28 cellular contexts compared by ENCODE assay signal in the genomic region with DNA sequence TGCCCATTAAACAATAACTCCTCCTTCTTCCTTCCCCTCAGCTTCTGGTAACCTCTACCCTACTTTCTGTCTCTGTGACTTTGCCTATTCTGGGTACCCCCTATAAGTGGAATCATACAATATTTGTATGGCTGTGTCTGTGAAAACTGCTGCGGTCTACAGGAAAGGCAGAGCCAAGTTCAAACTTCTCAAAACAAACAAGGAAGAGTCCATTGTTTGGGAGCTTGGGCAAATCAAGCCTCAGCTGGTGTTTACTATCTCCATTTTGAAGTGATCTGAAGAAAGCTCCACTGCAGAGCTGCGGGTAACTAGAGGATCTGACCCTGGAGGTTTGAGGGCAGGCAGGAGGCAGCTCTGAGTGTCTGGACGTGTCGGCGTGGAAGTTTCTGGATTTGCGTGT. TPM values are rescaled to one million over a fixed set of nuclear protein-coding genes. Genes with fewer than 3 reads are reported as not detected.
"Had no signal": no experiment of that assay in that cellular context is flagged by ENCODE, and none has a peak within 500 bp of the region (broad histone marks: within the 10 kb centered on the region; RNA-seq: fewer than 3 reads in every experiment).

No MANE protein-coding gene starts in this region.

- H3K4me3 Mint-ChIP-seq: activated CD4-positive, alpha-beta T cell treated with anti-CD3 and anti-CD28 coated beads, Interleukin-2, amount 10 ng/mL, durations not matched to agents 24 days and 14 days; activated CD8-positive, alpha-beta T cell treated with anti-CD3 and anti-CD28 coated beads, Interleukin-2, amount 10 ng/mL, durations not matched to agents 7 days and 5 days; activated naive CD4-positive, alpha-beta T cell treated with anti-CD3 and anti-CD28 coated beads for 36 hours; activated T-cell treated with anti-CD3 and anti-CD28 coated beads, Interleukin-2, amount 50 U/mL, for 24 hours; T-helper 1 cell treated with Interleukin-12 subunit alpha and Interleukin-12 subunit beta and Interleukin-4 antibody, amounts not matched to agents 30 μg/mL and 1 μg/mL, for 36 hours; T-helper 2 cell treated with Interferon-gamma antibody and Interleukin-4, amounts not matched to agents 5 μg/mL and 100 μg/mL, for 36 hours had no signal

- H3K4me1 ChIP-seq: Peyer's patch had no signal

- H3K9me3 ChIP-seq: adrenal gland, Peyer's patch, SJSA1, SK-N-SH had no signal

- H3K4me3 ChIP-seq: adrenal gland, Peyer's patch, SJSA1 had no signal

- H3K9me3 Mint-ChIP-seq: activated CD4-positive, alpha-beta T cell treated with anti-CD3 and anti-CD28 coated beads, Interleukin-2, amount 10 ng/mL, durations not matched to agents 24 days and 14 days; activated naive CD4-positive, alpha-beta T cell treated with anti-CD3 and anti-CD28 coated beads for 36 hours; activated naive CD4-positive, alpha-beta T cell treated with anti-CD3 and anti-CD28 coated beads, Interleukin-2, amount 50 U/mL, for 72 hours; activated T-cell treated with anti-CD3 and anti-CD28 coated beads, Interleukin-2, amount 50 U/mL, for 24 hours; activated T-helper 2 cell treated with anti-CD3 and anti-CD28 coated beads, Interferon-gamma antibody, Interleukin-2, Interleukin-4, amounts not matched to agents 10 μg/mL and 5 μg/mL and 100 μg/mL, durations not matched to agents 14 hours and 24 hours and 36 hours; brain; T-helper 1 cell treated with Interleukin-12 subunit alpha and Interleukin-12 subunit beta and Interleukin-4 antibody, amounts not matched to agents 30 μg/mL and 1 μg/mL, for 36 hours; T-helper 2 cell treated with Interferon-gamma antibody and Interleukin-4, amounts not matched to agents 5 μg/mL and 100 μg/mL, for 36 hours had no signal

- DNase-seq: activated CD4-positive, alpha-beta T cell treated with anti-CD3 and anti-CD28 coated beads, Interleukin-2, amount 10 ng/mL, durations not matched to agents 24 days and 14 days; activated CD4-positive, alpha-beta T cell treated with anti-CD3 and anti-CD28 coated beads, Interleukin-2, amount 50 U/mL, for 4 hours; activated CD8-positive, alpha-beta T cell treated with anti-CD3 and anti-CD28 coated beads, Interleukin-2, amount 10 ng/mL, durations not matched to agents 7 days and 5 days; activated gamma-delta T cell; activated naive CD4-positive, alpha-beta T cell treated with anti-CD3 and anti-CD28 coated beads for 36 hours; activated T-cell treated with anti-CD3 and anti-CD28 coated beads, Interleukin-2, amount 50 U/mL, for 24 hours; adrenal gland; central memory CD4-positive, alpha-beta T cell; MM.1S; MV-4-11; NCI-H1092; NCI-H1436 treated with DMSO at 0.1 percent for 48 hours; NCI-H1694 treated with DMSO at 0.1 percent for 48 hours; NCI-H2029; NCI-H446; NCI-H524 treated with DMSO at 0.1 percent for 48 hours; Peyer's patch; RPMI8226; SHP77 treated with DMSO at 0.1 percent for 48 hours; SK-N-SH had no signal

- H3K27me3 ChIP-seq: adrenal gland, Peyer's patch had no signal

- H3K4me1 Mint-ChIP-seq: activated CD4-positive, alpha-beta T cell treated with anti-CD3 and anti-CD28 coated beads, Interleukin-2, amount 10 ng/mL, durations not matched to agents 24 days and 14 days had no signal

- H3K4me2 ChIP-seq: KMS-11, SK-N-SH had no signal

- H3K36me3 ChIP-seq: adrenal gland, Peyer's patch, SJSA1 had no signal

- H3K9ac ChIP-seq: KMS-11, SK-N-SH had no signal

- H3K36me3 Mint-ChIP-seq: activated naive CD4-positive, alpha-beta T cell treated with anti-CD3 and anti-CD28 coated beads, Interleukin-2, amount 50 U/mL, for 72 hours; brain had no signal

- H3K27ac ChIP-seq: adrenal gland, KMS-11, Peyer's patch, SJSA1 had no signal

- H3K27ac Mint-ChIP-seq: activated CD4-positive, alpha-beta T cell treated with anti-CD3 and anti-CD28 coated beads, Interleukin-2, amount 10 ng/mL, durations not matched to agents 24 days and 14 days; activated CD8-positive, alpha-beta T cell treated with anti-CD3 and anti-CD28 coated beads, Interleukin-2, amount 10 ng/mL, durations not matched to agents 7 days and 5 days; activated naive CD4-positive, alpha-beta T cell treated with anti-CD3 and anti-CD28 coated beads for 36 hours; activated naive CD4-positive, alpha-beta T cell treated with anti-CD3 and anti-CD28 coated beads, Interleukin-2, amount 50 U/mL, for 72 hours; activated T-cell treated with anti-CD3 and anti-CD28 coated beads, Interleukin-2, amount 50 U/mL, for 24 hours; activated T-helper 2 cell treated with anti-CD3 and anti-CD28 coated beads, Interferon-gamma antibody, Interleukin-2, Interleukin-4, amounts not matched to agents 10 μg/mL and 5 μg/mL and 100 μg/mL, durations not matched to agents 14 hours and 24 hours and 36 hours; T-helper 1 cell treated with Interleukin-12 subunit alpha and Interleukin-12 subunit beta and Interleukin-4 antibody, amounts not matched to agents 30 μg/mL and 1 μg/mL, for 36 hours; T-helper 2 cell treated with Interferon-gamma antibody and Interleukin-4, amounts not matched to agents 5 μg/mL and 100 μg/mL, for 36 hours had no signal

RNA-seq across cellular contexts. Expression of a gene that starts 48.6 kb away (rescaled TPM):
- total RNA-seq: activated CD4-positive, alpha-beta T cell treated with anti-CD3 and anti-CD28 coated beads, Interleukin-2, amount 10 ng/mL, durations not matched to agents 24 days and 14 days; activated CD8-positive, alpha-beta T cell treated with anti-CD3 and anti-CD28 coated beads, Interleukin-2, amount 10 ng/mL, durations not matched to agents 7 days and 5 days; activated naive CD4-positive, alpha-beta T cell treated with anti-CD3 and anti-CD28 coated beads for 36 hours; activated naive CD4-positive, alpha-beta T cell treated with anti-CD3 and anti-CD28 coated beads, Interleukin-2, amount 50 U/mL, for 72 hours; activated T-helper 2 cell treated with anti-CD3 and anti-CD28 coated beads, Interferon-gamma antibody, Interleukin-2, Interleukin-4, amounts not matched to agents 10 μg/mL and 5 μg/mL and 100 μg/mL, durations not matched to agents 14 hours and 24 hours and 36 hours; bronchial epithelial cell; Peyer's patch; SJSA1 had no signal
